8 cellular contexts compared by ENCODE assay signal in genomic region chr17:28661635-28662526, GRCh38. TPM values are rescaled to one million over a fixed set of nuclear protein-coding genes. Genes with fewer than 3 reads are reported as not detected.
DNase-seq lines count a peak whose midpoint lies in the region; ATAC-seq and TF ChIP-seq lines count a peak whose summit lies in the region.

Gene SDF2 (minus strand): TSS chr17:28661906. CDS start chr17:28661876, 30 bp downstream.
Gene SUPT6H (plus strand): TSS chr17:28662205. CDS start chr17:28673402, 11,197 bp downstream.

- H3K27ac Mint-ChIP-seq in IgD-negative memory B cell: peak within 1 kb of the TSS; percentile 100

- H3K9me3 Mint-ChIP-seq in IgD-negative memory B cell: no peaks in the 10 kb centered on the region

- no peak for TF ChIP-seq CTCF in epithelial cell of esophagus (IDR thresholded peaks at IDR 0.05; ENCODE audit: insufficient read depth, low read depth, low read length, missing control alignments)

- H3K4me3 ChIP-seq in epithelial cell of esophagus (ENCODE audit: low read length): peak within 1 kb of the TSS; percentile 99

- peak within 1 kb of the TSS; percentile 99 to 100 (median 100) for H3K4me3 Mint-ChIP-seq in IgD-negative memory B cell

- no peaks in the 10 kb centered on the region for H3K27me3 Mint-ChIP-seq in IgD-negative memory B cell

- peak; percentile 80 for ATAC-seq in GM21528 (IDR thresholded peaks at IDR 0.05; ENCODE audit: low FRiP score, unreplicated experiment)

- DNase-seq in DMS153 (lab: John Stamatoyannopoulos, UW): peak; percentile 70
- peak; percentile 98 for DNase-seq in OCI-M1 (lab: John Stamatoyannopoulos, UW)
- DNase-seq in activated T-cell treated with anti-CD3 and anti-CD28 coated beads for 24 hours (ENCODE audit: low read depth): peak; percentile 93
- peak; percentile 87 for DNase-seq in epithelial cell of esophagus (ENCODE audit: low read depth)
- DNase-seq in mucosa of gallbladder (ENCODE audit: low spot score): peak; percentile 90
- peak; percentile 83 to 96 for DNase-seq in stimulated activated CD8-positive, alpha-beta memory T cell treated with anti-CD3 and anti-CD28 coated beads, Interleukin-4, amount 100 ng/mL, for 4 hours (ENCODE audit: low read depth in 2 of 2, low spot score in 1 of 2)

- peaks cover 37 to 51% (median 44%) of the 10 kb centered on the region in 3 donors for H3K4me1 Mint-ChIP-seq in IgD-negative memory B cell

- peaks cover 5% of the 10 kb centered on the region for H3K36me3 Mint-ChIP-seq in IgD-negative memory B cell

RNA-seq across cellular contexts. Expression of gene SDF2, which starts in this region (rescaled TPM):
- 59.5 TPM for polyA plus RNA-seq in IgD-negative memory B cell
- total RNA-seq in mucosa of gallbladder: 73.4 TPM

RNA-seq across cellular contexts. Expression of gene SUPT6H, which starts in this region (rescaled TPM):
- 14.2 TPM for polyA plus RNA-seq in IgD-negative memory B cell
- total RNA-seq in mucosa of gallbladder: 59.8 TPM

Comparison
In these comparisons a context has a peak if more than half of its experiments do, and no peak if none do; other contexts are left out.
1. Peak in every context shown above with its lines: DNase-seq, ATAC-seq and H3K4me3 ChIP-seq.